16 cellular contexts compared by ENCODE assay signal in the genomic region with DNA sequence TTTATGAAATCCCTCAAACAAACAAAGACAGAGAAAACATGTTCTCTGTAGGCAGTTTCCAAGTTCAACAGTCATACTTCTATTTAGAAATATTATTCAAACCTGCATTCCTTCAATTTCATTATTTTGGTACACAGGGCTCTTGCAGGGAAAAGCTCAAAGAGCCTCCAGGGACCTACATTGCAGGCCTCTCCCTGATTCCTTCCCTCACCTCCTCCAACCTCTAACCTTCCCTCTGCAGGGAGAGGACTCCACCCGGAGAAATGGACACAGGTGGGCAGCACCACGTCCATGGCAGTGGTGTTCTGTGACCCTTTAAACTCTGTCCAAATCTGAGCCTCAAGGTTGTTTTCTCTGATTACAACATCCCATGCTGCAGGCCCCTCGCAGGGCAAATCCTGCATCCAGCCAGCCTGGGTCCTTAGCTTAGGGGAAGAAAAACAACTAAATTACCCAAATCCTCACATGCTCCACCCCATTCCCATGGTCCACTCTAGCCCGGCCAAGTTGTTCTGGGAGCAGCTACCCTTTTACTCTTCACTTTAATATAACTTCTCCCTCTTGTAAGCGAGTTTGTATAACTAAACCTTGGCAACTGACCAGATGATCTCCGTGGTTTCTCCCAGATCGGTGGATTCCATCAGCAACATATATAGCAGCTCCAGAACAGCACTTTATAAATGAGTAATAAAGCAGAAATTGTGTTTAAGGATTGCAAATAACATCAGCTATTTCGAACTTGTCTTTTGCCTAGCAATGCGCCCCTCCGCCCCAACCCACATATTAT.
DNase-seq lines count a peak whose midpoint lies in the region; TF ChIP-seq lines count a peak whose summit lies in the region.
"Had no signal": no experiment of that assay in that cellular context is flagged by ENCODE, and none has a peak within 500 bp of the region (broad histone marks: within the 10 kb centered on the region; RNA-seq: fewer than 3 reads in every experiment).

No MANE protein-coding gene starts in this region.

- peaks cover 37% of the 10 kb centered on the region for H3K4me1 Mint-ChIP-seq in MCF 10A (ENCODE audit: insufficient read depth, unreplicated experiment)

- no peak overlapping the region for H3K18ac ChIP-seq in mesendoderm (ENCODE audit: low read length)

- peak overlapping the region; percentile 65 for H3K27ac Mint-ChIP-seq in MCF 10A (ENCODE audit: low read depth, unreplicated experiment)
- H3K27ac Mint-ChIP-seq: activated CD8-positive, alpha-beta T cell treated with anti-CD3 and anti-CD28 coated beads for 36 hours; activated T-helper 2 cell treated with anti-CD3 and anti-CD28 coated beads, Interferon-gamma antibody, Interleukin-2, Interleukin-4, amounts not matched to agents 10 μg/mL and 5 μg/mL and 100 μg/mL, durations not matched to agents 14 hours and 24 hours and 36 hours; CD8-positive, alpha-beta T cell; memory B cell had no signal

- no peak for TF ChIP-seq CTCF in MCF 10A (IDR thresholded peaks at IDR 0.05; ENCODE audit: unreplicated experiment)
- no peak for TF ChIP-seq CTCF in testis (IDR thresholded peaks at IDR 0.05)

- H2BK15ac ChIP-seq in mesendoderm (replicated peaks; ENCODE audit: low read depth) = no peak overlapping the region

- no peaks in the 10 kb centered on the region for H3K27me3 Mint-ChIP-seq in MCF 10A (ENCODE audit: insufficient read depth, unreplicated experiment)

- no peak overlapping the region for H3K9ac ChIP-seq in mesendoderm (ENCODE audit: low read length)

- H2BK5ac ChIP-seq in mesendoderm (ENCODE audit: low read length) = no peak overlapping the region

- H3K36me3 Mint-ChIP-seq in MCF 10A (ENCODE audit: insufficient read depth, unreplicated experiment) = no peaks in the 10 kb centered on the region
- H3K36me3 Mint-ChIP-seq: CD8-positive, alpha-beta T cell; memory B cell had no signal

- peak overlapping the region; percentile 22 for H3K56ac ChIP-seq in mesendoderm (ENCODE audit: low read length)

- H4K8ac ChIP-seq in mesendoderm (ENCODE audit: low read depth, low read length) = no peak overlapping the region

- DNase-seq in MG63 = peak; percentile 51
- no peak for DNase-seq in MCF 10A (ENCODE audit: unreplicated experiment)
- no peak for DNase-seq in mesendoderm
- peak; percentile 30 for DNase-seq in testis
- no peak for DNase-seq in NCI-H510A treated with DMSO at 0.1 percent for 48 hours (lab: John Stamatoyannopoulos, UW)
- DNase-seq in NCI-H345 (lab: John Stamatoyannopoulos, UW) = no peak
- no peak for DNase-seq in H4 (ENCODE audit: low spot score)
- DNase-seq: activated CD8-positive, alpha-beta T cell treated with anti-CD3 and anti-CD28 coated beads for 36 hours; CD8-positive, alpha-beta T cell; central memory CD4-positive, alpha-beta T cell; H7; Kasumi-1; NCI-H187 treated with DMSO at 0.1 percent for 48 hours; T1000 had no signal

- H3K27me3 ChIP-seq in MG63 (no peaks in the 10 kb centered on the region), mesendoderm (ENCODE audit: insufficient read depth, low read length, poor library complexity) (no peaks in the 10 kb centered on the region), testis (no peaks in the 10 kb centered on the region)

- WGBS in mesendoderm (ENCODE audit: extremely low coverage, insufficient coverage, low lambda C conversion rate) = no CpG with 5 or more reads among the region's 10 CpGs
- WGBS in testis, 2 donors = 47 to 51% methylated on average over 10 of the region's 10 CpGs

- H3K4me3 Mint-ChIP-seq in MCF 10A (ENCODE audit: unreplicated experiment) = no peak overlapping the region
- H3K4me3 Mint-ChIP-seq: activated CD8-positive, alpha-beta T cell treated with anti-CD3 and anti-CD28 coated beads for 36 hours; CD8-positive, alpha-beta T cell; memory B cell had no signal

- H4K5ac ChIP-seq in mesendoderm (ENCODE audit: low read length) = no peak overlapping the region

- POLR2A ChIA-PET in MCF 10A (lab: Yijun Ruan, JAX) = no interaction called here

- H3K79me1 ChIP-seq in mesendoderm (ENCODE audit: low read length) = no peaks in the 10 kb centered on the region

- peaks cover 7% of the 10 kb centered on the region for H3K4me1 ChIP-seq in mesendoderm (ENCODE audit: control insufficient read depth, low read depth, low read length)
- H3K4me1 ChIP-seq in testis = peaks cover 31% of the 10 kb centered on the region

- H3K36me3 ChIP-seq in MG63 (no peaks in the 10 kb centered on the region), mesendoderm (ENCODE audit: control insufficient read depth, insufficient read depth, low read length) (no peaks in the 10 kb centered on the region), testis (ENCODE audit: low read depth, missing control alignments) (no peaks in the 10 kb centered on the region)

- BruUV-seq in MCF 10A (replicated peaks; lab: Mats Ljungman, UMichigan) = no TSS peak

- H3K9me3 ChIP-seq in MG63 (no peaks in the 10 kb centered on the region; the same call in 1 of the 2 replicates), testis (no peaks in the 10 kb centered on the region)

- H2BK120ac ChIP-seq in mesendoderm (ENCODE audit: low read depth, low read length) = no peak overlapping the region

- no peaks in the 10 kb centered on the region for H3K9me3 Mint-ChIP-seq in MCF 10A (ENCODE audit: unreplicated experiment)
- H3K9me3 Mint-ChIP-seq: activated T-helper 2 cell treated with anti-CD3 and anti-CD28 coated beads, Interferon-gamma antibody, Interleukin-2, Interleukin-4, amounts not matched to agents 10 μg/mL and 5 μg/mL and 100 μg/mL, durations not matched to agents 14 hours and 24 hours and 36 hours; CD8-positive, alpha-beta T cell had no signal

- H3K4me2 ChIP-seq in mesendoderm (ENCODE audit: low read length) = no peak overlapping the region

- no peak overlapping the region for H3K23ac ChIP-seq in mesendoderm (ENCODE audit: low read length)

- H3K4me3 ChIP-seq in MG63 = no peak overlapping the region
- no peak overlapping the region for H3K4me3 ChIP-seq in mesendoderm (ENCODE audit: low read length)
- no peak overlapping the region for H3K4me3 ChIP-seq in testis

- H3K27ac ChIP-seq in mesendoderm (ENCODE audit: low read depth, low read length) = no peak overlapping the region
- peak overlapping the region; percentile 31 to 58 for H3K27ac ChIP-seq in testis

- H3K4ac ChIP-seq in mesendoderm (ENCODE audit: low read depth, low read length) = no peak overlapping the region

- CTCF ChIA-PET in MCF 10A (lab: Yijun Ruan, JAX) = no interaction called here

- no peak overlapping the region for H2AK5ac ChIP-seq in mesendoderm (ENCODE audit: low read length)

- no peaks in the 10 kb centered on the region for H3K79me2 ChIP-seq in mesendoderm (ENCODE audit: control insufficient read depth, insufficient read depth, low read length)

- intact Hi-C loops in MCF 10A (cut with micrococcal nuclease) = no loop called here
- intact Hi-C loops in testis (cut with DNase I; ENCODE audit: low total_unique reads) = no loop called here

- no peak for TF ChIP-seq POLR2A in testis (IDR thresholded peaks at IDR 0.05)

Comparison
In these comparisons a context has a peak if more than half of its experiments do, and no peak if none do; other contexts are left out.
1. DNase-seq: peak in MG63 (single experiment) and testis (single experiment); none in MCF 10A (single experiment), mesendoderm (single experiment), NCI-H510A treated with DMSO at 0.1 percent for 48 hours (single experiment), NCI-H345 (single experiment) and H4 (single experiment).